Comparison of ENCODE assay signal across 16 cellular contexts in genomic region chr14:29716150-29716549, GRCh38.
DNase-seq lines count a peak whose midpoint lies in the region; ATAC-seq and TF ChIP-seq lines count a peak whose summit lies in the region.
"Had no signal": no experiment of that assay in that cellular context is flagged by ENCODE, and none has a peak within 500 bp of the region (broad histone marks: within the 10 kb centered on the region; RNA-seq: fewer than 3 reads in every experiment).

No MANE protein-coding gene starts in this region.

- no peaks in the 10 kb centered on the region for H4K20me1 ChIP-seq in GM23338 (replicated peaks; ENCODE audit: insufficient read depth)

- no peaks in the 10 kb centered on the region for H3K36me3 Mint-ChIP-seq in GM23338 (ENCODE audit: low read depth)
- peaks cover 15% of the 10 kb centered on the region; the same call in 1 of the 2 replicates for H3K36me3 Mint-ChIP-seq in HFFc6 (ENCODE audit: low read depth)
- H3K36me3 Mint-ChIP-seq: CD14-positive monocyte had no signal

- H3K4me2 ChIP-seq in GM23338: no peak overlapping the region

- H2AFZ ChIP-seq in GM23338: no peak overlapping the region

- H3K27ac Mint-ChIP-seq in GM23338 (0 out of 2 replicates have a peak overlapping the region, but pooled peaks have one; percentile 12), HFFc6 (no peak overlapping the region)
- H3K27ac Mint-ChIP-seq: CD14-positive monocyte had no signal

- no peaks in the 10 kb centered on the region for H3K9me2 ChIP-seq in GM23338 (ENCODE audit: insufficient read depth)

- DNase-seq in GM23338 (ENCODE audit: low spot score) (no peak), SJCRH30 (peak; percentile 60 to 89), fibroblast of the aortic adventitia (ENCODE audit: low read depth) (peak; percentile 43), sciatic nerve (ENCODE audit: low spot score) (no peak), HFFc6 (no peak), SIG-M5 (lab: John Stamatoyannopoulos, UW) (no peak)
- no peak for DNase-seq in activated CD4-positive, alpha-beta T cell treated with anti-CD3 and anti-CD28 coated beads, Interleukin-2, amount 50 U/mL, for 1 hour
- DNase-seq: activated CD4-positive, CD25-positive, alpha-beta regulatory T cell; activated gamma-delta T cell; DMS79; gastrocnemius medialis; NCI-H2081; NCI-H524 treated with DMSO at 0.1 percent for 48 hours; T-helper 1 cell had no signal

- intact Hi-C loops in sciatic nerve (cut with DNase I): no loop called here

- H3K9me3 ChIP-seq in SJCRH30 (replicated peaks): no peaks in the 10 kb centered on the region
- H3K9me3 ChIP-seq: gastrocnemius medialis, suprapubic skin had no signal

- no peak overlapping the region for H3K4me3 Mint-ChIP-seq in GM23338
- H3K4me3 Mint-ChIP-seq in HFFc6: no peak overlapping the region
- H3K4me3 Mint-ChIP-seq: CD14-positive monocyte had no signal

- no peaks in the 10 kb centered on the region for H3K27me3 ChIP-seq in GM23338 (ENCODE audit: insufficient read depth)
- H3K27me3 ChIP-seq in SJCRH30: no peaks in the 10 kb centered on the region
- H3K27me3 ChIP-seq: gastrocnemius medialis, suprapubic skin had no signal

- no peaks in the 10 kb centered on the region for H3F3A ChIP-seq in GM23338 (replicated peaks; ENCODE audit: low read depth)

- H3K4me1 Mint-ChIP-seq in GM23338: peaks cover 8% of the 10 kb centered on the region
- H3K4me1 Mint-ChIP-seq in HFFc6 (ENCODE audit: low read depth): peaks cover 24% of the 10 kb centered on the region
- H3K4me1 Mint-ChIP-seq: CD14-positive monocyte had no signal

- H3K4me3 ChIP-seq in GM23338: no peak overlapping the region
- no peak overlapping the region for H3K4me3 ChIP-seq in SJCRH30
- no peak overlapping the region for H3K4me3 ChIP-seq in fibroblast of the aortic adventitia (ENCODE audit: low read depth, low read length)
- H3K4me3 ChIP-seq: gastrocnemius medialis, suprapubic skin had no signal

- no peaks in the 10 kb centered on the region for H3K4me1 ChIP-seq in GM23338 (ENCODE audit: insufficient read depth)
- H3K4me1 ChIP-seq in SJCRH30: peaks cover 19% of the 10 kb centered on the region
- H3K4me1 ChIP-seq: gastrocnemius medialis had no signal

- H3K9me3 Mint-ChIP-seq in GM23338 (no peaks in the 10 kb centered on the region), HFFc6 (no peaks in the 10 kb centered on the region)

- no peaks in the 10 kb centered on the region for H3K36me3 ChIP-seq in GM23338 (ENCODE audit: insufficient read depth)
- H3K36me3 ChIP-seq in SJCRH30: no peaks in the 10 kb centered on the region; the same call in 1 of the 2 replicates
- H3K36me3 ChIP-seq: gastrocnemius medialis, suprapubic skin had no signal

- H3K79me2 ChIP-seq in GM23338 (replicated peaks; ENCODE audit: insufficient read depth): no peaks in the 10 kb centered on the region

- H3K27me3 Mint-ChIP-seq in GM23338 (ENCODE audit: insufficient read depth, low read depth, poor library complexity) (no peaks in the 10 kb centered on the region), HFFc6 (ENCODE audit: insufficient read depth) (no peaks in the 10 kb centered on the region)

- TF ChIP-seq CTCF in GM23338 (conservative IDR thresholded peaks at IDR 0.05; ENCODE audit: low read depth in 2 of 2): no peak
- TF ChIP-seq CTCF in fibroblast of the aortic adventitia (IDR thresholded peaks at IDR 0.05; ENCODE audit: insufficient read depth, low read length): no peak
- no peak for TF ChIP-seq CTCF in HFFc6 (IDR thresholded peaks at IDR 0.05)

- H3K27ac ChIP-seq in GM23338 (ENCODE audit: low read depth) (no peak overlapping the region), SJCRH30 (peak overlapping the region; percentile 56)
- H3K27ac ChIP-seq: gastrocnemius medialis, suprapubic skin had no signal

- ATAC-seq in GM23338 (no peak), sciatic nerve (peak; percentile 30)
- ATAC-seq: gastrocnemius medialis had no signal

TF ChIP-seq in GM23338, 12 proteins besides CTCF, POLR2A, EP300 and RAD21 (continues in another document):
- TF ChIP-seq ZNF462 (CRISPR knock-in tag; IDR thresholded peaks at IDR 0.05) (no peak), EZH2phosphoT487 (IDR thresholded peaks at IDR 0.05; ENCODE audit: unreplicated experiment) (no peak), CREB1 (CRISPR knock-in tag; IDR thresholded peaks at IDR 0.05; ENCODE audit: low read depth) (no peak), EZH2 (IDR thresholded peaks at IDR 0.05; ENCODE audit: low read depth, unreplicated experiment) (no peak), REST (IDR thresholded peaks at IDR 0.05; ENCODE audit: unreplicated experiment) (no peak), STAT1 (IDR thresholded peaks at IDR 0.05; ENCODE audit: unreplicated experiment) (no peak)

Comparison
In these comparisons a context has a peak if more than half of its experiments do, and no peak if none do; other contexts are left out.
1. DNase-seq: peak in SJCRH30 (2 of 2) and fibroblast of the aortic adventitia (single experiment); none in GM23338 (single experiment), sciatic nerve (single experiment), HFFc6 (single experiment), SIG-M5 (single experiment) and activated CD4-positive, alpha-beta T cell treated with anti-CD3 and anti-CD28 coated beads, Interleukin-2, amount 50 U/mL, for 1 hour (single experiment).